1 cellular context compared by ENCODE assay signal in genomic region chr1:113928129-113928949, GRCh38.
TF ChIP-seq lines count a peak whose summit lies in the region.

No MANE protein-coding gene starts in this region.

TF ChIP-seq in HepG2, 621 proteins besides CTCF, POLR2A, EP300 and RAD21:
- TF ChIP-seq TEF (CRISPR knock-in tag; IDR thresholded peaks at IDR 0.05) (no peak), ELF3 (CRISPR knock-in tag; IDR thresholded peaks at IDR 0.05) (0 out of 2 replicates have a peak, but pooled peaks have one; percentile 29), FOXA1 (IDR thresholded peaks at IDR 0.05) (no peak), FOXA1 (CRISPR knock-in tag; IDR thresholded peaks at IDR 0.05) (peak; percentile 44; the same call in 1 of the 2 replicates), RBFOX2 (IDR thresholded peaks at IDR 0.05; ENCODE audit: low read depth, low read length) (0 out of 2 replicates have a peak, but pooled peaks have one; percentile 29), MYNN (CRISPR knock-in tag; IDR thresholded peaks at IDR 0.05; ENCODE audit: low read depth) (no peak), ZNF441 (CRISPR knock-in tag; IDR thresholded peaks at IDR 0.05; ENCODE audit: borderline replicate concordance) (0 out of 2 replicates have a peak, but pooled peaks have one; percentile 10), ZNF713 (CRISPR knock-in tag; IDR thresholded peaks at IDR 0.05) (0 out of 2 replicates have a peak, but pooled peaks have one; percentile 13), ZNF563 (CRISPR knock-in tag; IDR thresholded peaks at IDR 0.05) (no peak), FOXA3 (CRISPR knock-in tag; IDR thresholded peaks at IDR 0.05) (peak; percentile 58), SNAPC4 (CRISPR knock-in tag; IDR thresholded peaks at IDR 0.05) (peak; percentile 42; the same call in 1 of the 2 replicates), ZNF678 (CRISPR knock-in tag; IDR thresholded peaks at IDR 0.05) (no peak), IRF9 (CRISPR knock-in tag; IDR thresholded peaks at IDR 0.05; ENCODE audit: borderline replicate concordance) (no peak), ZFP90 (CRISPR knock-in tag; IDR thresholded peaks at IDR 0.05; ENCODE audit: borderline replicate concordance) (no peak), ZNF792 (CRISPR knock-in tag; IDR thresholded peaks at IDR 0.05) (0 out of 2 replicates have a peak, but pooled peaks have one; percentile 7), HCFC1 (IDR thresholded peaks at IDR 0.05; ENCODE audit: low read depth, low read length) (no peak), ASH2L (IDR thresholded peaks at IDR 0.05; ENCODE audit: insufficient read length, low read depth, low read length) (peak; percentile 80), POGK (CRISPR knock-in tag; conservative IDR thresholded peaks at IDR 0.05) (no peak), ATF5 (CRISPR knock-in tag; IDR thresholded peaks at IDR 0.05; ENCODE audit: low read depth) (0 out of 2 replicates have a peak, but pooled peaks have one; percentile 10), POLR2AphosphoS5 (IDR thresholded peaks at IDR 0.05; ENCODE audit: low read depth, low read length) (no peak), TFE3 (CRISPR knock-in tag; IDR thresholded peaks at IDR 0.05) (0 out of 2 replicates have a peak, but pooled peaks have one; percentile 40), ZNF343 (CRISPR knock-in tag; IDR thresholded peaks at IDR 0.05) (no peak), BCL3 (CRISPR knock-in tag; IDR thresholded peaks at IDR 0.05) (no peak), ZNF609 (CRISPR knock-in tag; IDR thresholded peaks at IDR 0.05; ENCODE audit: borderline replicate concordance) (no peak), ZNF775 (CRISPR knock-in tag; IDR thresholded peaks at IDR 0.05; ENCODE audit: borderline replicate concordance) (0 out of 2 replicates have a peak, but pooled peaks have one; percentile 7)
